8 cellular contexts compared by ENCODE assay signal in the genomic region with DNA sequence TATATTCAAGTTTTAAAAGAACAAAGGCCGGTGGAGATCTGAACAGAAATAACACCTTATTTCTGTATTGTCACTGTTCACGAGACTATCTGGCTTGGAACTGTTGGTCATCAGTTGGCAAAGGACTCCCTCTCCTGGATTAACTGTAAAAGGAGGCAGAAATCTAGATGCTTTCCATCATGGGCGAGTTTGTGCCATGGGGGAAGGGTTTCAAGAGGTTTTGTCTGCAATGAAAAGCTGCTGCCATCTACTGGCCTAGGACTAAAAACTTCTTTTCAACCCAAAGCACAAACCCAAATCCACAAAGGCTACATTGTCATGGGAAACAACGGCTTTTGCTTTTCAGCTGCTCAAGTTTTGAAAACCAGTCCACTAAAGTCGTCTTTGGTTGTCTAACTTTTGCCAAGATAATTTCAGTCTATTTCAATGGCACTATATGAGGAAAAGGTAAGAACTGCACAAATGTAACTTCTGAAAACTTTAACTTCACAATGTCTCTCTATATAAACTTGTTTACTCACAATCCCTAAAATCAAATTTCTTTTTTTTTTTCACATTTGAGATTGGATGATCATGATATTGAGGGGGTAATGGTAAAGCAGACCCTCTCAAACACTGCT.
DNase-seq lines count a peak whose midpoint lies in the region; ATAC-seq and TF ChIP-seq lines count a peak whose summit lies in the region.

No MANE protein-coding gene starts in this region.

- no peak for TF ChIP-seq POLR2A in heart left ventricle (IDR thresholded peaks at IDR 0.05)

- TF ChIP-seq CTCF in GM20000 (IDR thresholded peaks at IDR 0.05; ENCODE audit: extremely low read depth, missing control alignments) (peak; percentile 49), heart left ventricle (IDR thresholded peaks at IDR 0.05) (peak; percentile 62 to 83 (median 72))

- H3K9me3 ChIP-seq in heart left ventricle = no peaks in the 10 kb centered on the region

- WGBS in heart left ventricle, 4 donors = 6 to 15% (median 11%) methylated on average over 5 of the region's 5 CpGs

- DNase-seq in AG20443 (ENCODE audit: low spot score) = peak; percentile 77
- DNase-seq in GM20000 (ENCODE audit: low spot score) = peak; percentile 43
- peak; percentile 99 for DNase-seq in NCI-H1105 treated with DMSO at 0.1 percent for 48 hours (lab: John Stamatoyannopoulos, UW)
- peak; percentile 100 for DNase-seq in SK-MEL-5 (ENCODE audit: low read depth, low spot score)
- DNase-seq in amniotic epithelial cell (ENCODE audit: low read depth) = peak; percentile 89
- peak in 4 of 5 donors; percentile 30 to 64 (median 51) for DNase-seq in heart left ventricle
- peak; percentile 91 for DNase-seq in pulmonary artery endothelial cell (ENCODE audit: low read depth, low spot score)

- intact Hi-C loops in heart left ventricle (cut with DNase I) = loop anchor here (1.0 to 10.0 kb wide), 9 partner anchors 297 to 775 kb away; no protein-coding TSS in a partner anchor

- no peak overlapping the region for H3K4me3 ChIP-seq in heart left ventricle

- ATAC-seq in heart left ventricle = peak in 3 of 4 donors; percentile 75 to 83 (median 79)
- ATAC-seq in GM18873 (IDR thresholded peaks at IDR 0.05; ENCODE audit: low FRiP score, unreplicated experiment) = no peak

- H3K27ac ChIP-seq in heart left ventricle = no peak overlapping the region

- in situ Hi-C loops in SK-MEL-5 (cut with HindIII; ENCODE audit: low pct_unique_long_range_greater_than_20kb, low sequenced_read_pairs) = no loop called here

- peaks cover 0 to 45% (median 4%) of the 10 kb centered on the region in 9 donors for H3K27me3 ChIP-seq in heart left ventricle

- no peaks in the 10 kb centered on the region for H3K36me3 ChIP-seq in heart left ventricle

- H3K4me1 ChIP-seq in heart left ventricle = peaks cover 0 to 9% (median 0%) of the 10 kb centered on the region in 12 donors

Comparison
In these comparisons a context has a peak if more than half of its experiments do, and no peak if none do; other contexts are left out.
1. DNase-seq: peak in every context shown above with its lines; median percentile 100 in SK-MEL-5; 99 in NCI-H1105 treated with DMSO at 0.1 percent for 48 hours; 91 in pulmonary artery endothelial cell; 89 in amniotic epithelial cell; 77 in AG20443; 51 in heart left ventricle; 43 in GM20000.